13 cellular contexts compared by ENCODE assay signal in genomic region chrX:69121321-69122000, GRCh38. TPM values are rescaled to one million over a fixed set of nuclear protein-coding genes. Genes with fewer than 3 reads are reported as not detected.
A peak's percentile ranks its signal among the peaks of the same experiment; 100 is the strongest.
DNase-seq lines count a peak whose midpoint lies in the region; TF ChIP-seq lines count a peak whose summit lies in the region.
"Had no signal": no experiment of that assay in that cellular context is flagged by ENCODE, and none has a peak within 500 bp of the region (broad histone marks: within the 10 kb centered on the region; RNA-seq: fewer than 3 reads in every experiment).

No MANE protein-coding gene starts in this region.

- DNase-seq in H9 (no peak), NCI-H524 treated with DMSO at 0.1 percent for 48 hours (lab: John Stamatoyannopoulos, UW) (peak; percentile 59), neural crest cell (ENCODE audit: low read depth, low spot score) (no peak), NCI-H446 treated with DMSO at 0.1 percent for 48 hours (lab: John Stamatoyannopoulos, UW) (no peak), KBM-7 (no peak), COLO668 (lab: John Stamatoyannopoulos, UW; ENCODE audit: unreplicated experiment) (no peak)
- DNase-seq: AML-193; CD8-positive, alpha-beta memory T cell; DMS79; GM23248; IMR-90 had no signal

- H3K4me1 Mint-ChIP-seq in H9, result peaks cover 2 to 8% of the 10 kb centered on the region in 2 experiments; a peak in 3 of 4 replicates
- peaks cover 14% of the 10 kb centered on the region for H3K4me1 Mint-ChIP-seq in neural crest cell
- H3K4me1 Mint-ChIP-seq: CD8-positive, alpha-beta memory T cell had no signal

- H4K20me1 ChIP-seq in H9 (ENCODE audit: control insufficient read depth, insufficient read depth, insufficient read length), result no peaks in the 10 kb centered on the region

- no peaks in the 10 kb centered on the region for H3K27me3 ChIP-seq in H9 (ENCODE audit: insufficient read depth, low read length)

- peak overlapping the region; percentile 9 for H3K23ac ChIP-seq in H9 (ENCODE audit: insufficient read length, low read depth, low read length)

- H2AK5ac ChIP-seq in H9 (ENCODE audit: insufficient read length, low read length), result no peak overlapping the region

- no peak overlapping the region for H3K56ac ChIP-seq in H9 (ENCODE audit: insufficient read length, low read depth, low read length)

- no peak overlapping the region for H2BK120ac ChIP-seq in H9 (ENCODE audit: low read depth, low read length, poor library complexity, severe bottlenecking)

- in situ Hi-C loops in KBM-7 (cut with MboI; ENCODE audit: low pct_unique_long_range_greater_than_20kb, low sequenced_read_pairs), result no loop called here

- no peak overlapping the region for H3K4ac ChIP-seq in H9 (ENCODE audit: low read depth, low read length)

- WGBS in H9 (ENCODE audit: extremely low coverage, insufficient read length, low lambda C conversion rate), result no CpG with 5 or more reads among the region's 11 CpGs

- no peak overlapping the region for H2BK20ac ChIP-seq in H9 (ENCODE audit: low read depth, low read length, poor library complexity, severe bottlenecking)

- H2AFZ ChIP-seq in H9 (ENCODE audit: low read length), result no peak overlapping the region
- H2AFZ ChIP-seq: GM23248 had no signal

- H3K27ac ChIP-seq in H9 (ENCODE audit: insufficient read length, low read depth, low read length), result no peak overlapping the region
- H3K27ac ChIP-seq: A549, BLaER1, GM23248 had no signal

- H3K27me3 Mint-ChIP-seq in H9 (ENCODE audit: low read depth), result peaks cover 18% of the 10 kb centered on the region
- no peaks in the 10 kb centered on the region for H3K27me3 Mint-ChIP-seq in neural crest cell (ENCODE audit: low read depth)

- no peaks in the 10 kb centered on the region for H3K23me2 ChIP-seq in H9 (ENCODE audit: insufficient read length, low read depth, low read length, poor library complexity, severe bottlenecking)

- no peaks in the 10 kb centered on the region for H3K9me3 ChIP-seq in H9 (ENCODE audit: control insufficient read depth, low read depth, low read length)
- H3K9me3 ChIP-seq: A549, BLaER1 had no signal

- no peak overlapping the region for H4K8ac ChIP-seq in H9 (replicated peaks; ENCODE audit: insufficient read length, low read depth, low read length)

- no peak overlapping the region for H3K9ac ChIP-seq in H9 (ENCODE audit: extremely low read depth, insufficient read length, low read length)
- H3K9ac ChIP-seq: BLaER1, GM23248 had no signal

- H3K36me3 Mint-ChIP-seq in H9 (ENCODE audit: insufficient read depth in 1 of 3, low read depth in 3 of 3) (peaks cover 0 to 3% (median 0%) of the 10 kb centered on the region in 3 experiments; a peak in 3 of 7 replicates), neural crest cell (ENCODE audit: low read depth) (no peaks in the 10 kb centered on the region)
- H3K36me3 Mint-ChIP-seq: CD8-positive, alpha-beta memory T cell had no signal

- H3K79me1 ChIP-seq in H9 (ENCODE audit: insufficient read depth, low read depth, low read length, poor library complexity, severe bottlenecking), result no peaks in the 10 kb centered on the region

- H3K4me3 Mint-ChIP-seq in H9 (no peak overlapping the region), neural crest cell (no peak overlapping the region)
- H3K4me3 Mint-ChIP-seq: CD8-positive, alpha-beta memory T cell had no signal

- TF ChIP-seq CTCF in H9 (conservative IDR thresholded peaks at IDR 0.05), result no peak
- TF ChIP-seq CTCF in neural crest cell (conservative IDR thresholded peaks at IDR 0.05), result no peak

- no peak overlapping the region for H3T11ph ChIP-seq in H9 (ENCODE audit: low read length)

- H2BK12ac ChIP-seq in H9 (ENCODE audit: insufficient read length, low read depth, low read length), result no peak overlapping the region

- no peak overlapping the region for H2BK5ac ChIP-seq in H9 (ENCODE audit: insufficient read length, low read length)

- no peak overlapping the region for H4K5ac ChIP-seq in H9 (ENCODE audit: insufficient read length, low read depth, low read length)

- no peak overlapping the region for H3K4me2 ChIP-seq in H9 (ENCODE audit: insufficient read depth, insufficient read length, low read length)
- H3K4me2 ChIP-seq: A549, BLaER1 had no signal

- no peak overlapping the region for H4K91ac ChIP-seq in H9 (ENCODE audit: insufficient read length, low read depth, low read length)

- H3K18ac ChIP-seq in H9 (ENCODE audit: insufficient read length, low read depth, low read length), result no peak overlapping the region

- no peak overlapping the region for H3K14ac ChIP-seq in H9 (ENCODE audit: insufficient read depth, low read length)

- H3K9me3 Mint-ChIP-seq in H9 (peaks cover 64 to 72% of the 10 kb centered on the region in 2 experiments), neural crest cell (no peaks in the 10 kb centered on the region)
- H3K9me3 Mint-ChIP-seq: CD8-positive, alpha-beta memory T cell had no signal

- no peaks in the 10 kb centered on the region for H3K79me2 ChIP-seq in H9 (ENCODE audit: insufficient read depth, low read length)

- no peak overlapping the region; a peak in 1 of 7 replicates for H3K27ac Mint-ChIP-seq in H9
- H3K27ac Mint-ChIP-seq in neural crest cell (ENCODE audit: unreplicated experiment), result peak overlapping the region; percentile 66
- H3K27ac Mint-ChIP-seq: CD8-positive, alpha-beta memory T cell had no signal

- no peaks in the 10 kb centered on the region for H3K4me1 ChIP-seq in H9 (ENCODE audit: insufficient read depth, low read length)
- H3K4me1 ChIP-seq: A549 had no signal

- H2BK15ac ChIP-seq in H9 (ENCODE audit: low read depth, low read length), result no peak overlapping the region

RNA-seq across cellular contexts. Expression of gene PJA1, which starts 43.8 kb away (rescaled TPM):
- 41.4 and 45.6 TPM in 2 replicates for total RNA-seq in H9 (2021)
- total RNA-seq in neural crest cell, result 53.3 and 59.5 TPM in 2 replicates
